ENCODE assay signal across 17 cellular contexts in the genomic region with DNA sequence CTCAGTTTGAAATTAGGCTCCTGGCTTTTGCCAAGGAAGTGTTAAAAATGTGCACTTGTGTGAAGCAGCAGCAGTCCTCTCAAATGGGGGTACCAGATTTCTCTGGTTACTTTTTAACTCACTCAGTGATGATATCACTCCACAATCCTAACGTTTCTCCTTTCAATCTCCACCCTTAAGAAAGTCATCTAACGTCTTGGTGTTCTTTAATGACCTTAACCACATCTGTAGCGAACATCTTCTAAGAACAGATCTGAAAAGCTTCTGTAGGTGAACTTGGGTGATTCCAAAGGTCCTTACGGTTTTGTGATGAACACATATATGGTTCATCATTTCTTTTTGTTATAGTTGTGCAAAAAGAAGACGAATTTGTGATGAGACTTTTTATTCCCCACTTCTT.
A peak's percentile ranks its signal among the peaks of the same experiment; 100 is the strongest.
DNase-seq lines count a peak whose midpoint lies in the region; ATAC-seq and TF ChIP-seq lines count a peak whose summit lies in the region.
"Had no signal": no experiment of that assay in that cellular context is flagged by ENCODE, and none has a peak within 500 bp of the region (broad histone marks: within the 10 kb centered on the region; RNA-seq: fewer than 3 reads in every experiment).

No MANE protein-coding gene starts in this region.

- no peak overlapping the region for H3K4me3 ChIP-seq in BLaER1 treated with 17β-estradiol and CSF1 and Interleukin-3, amounts not matched to agents 10 nM and 100 nM
- H3K4me3 ChIP-seq in DND-41 (ENCODE audit: low read depth in 1 of 2, low read length in 2 of 2) (no peak overlapping the region), prostate gland (no peak overlapping the region)
- H3K4me3 ChIP-seq: dorsolateral prefrontal cortex, gastroesophageal sphincter, mucosa of descending colon, suprapubic skin had no signal

- peaks cover 31 to 54% (median 43%) of the 10 kb centered on the region in 10 experiments for H3K4me1 ChIP-seq in BLaER1 treated with 17β-estradiol and CSF1 and Interleukin-3, amounts not matched to agents 10 nM and 100 nM
- H3K4me1 ChIP-seq in DND-41 (ENCODE audit: insufficient read depth, low read length), result no peaks in the 10 kb centered on the region
- no peaks in the 10 kb centered on the region for H3K4me1 ChIP-seq in prostate gland (replicated peaks)

- 0 out of 22 replicates have a peak overlapping the region, but pooled peaks of 1 of the 11 experiments have one; percentile 5 for H3K27ac ChIP-seq in BLaER1 treated with 17β-estradiol and CSF1 and Interleukin-3, amounts not matched to agents 10 nM and 100 nM
- H3K27ac ChIP-seq in DND-41 (ENCODE audit: low read length) (no peak overlapping the region), prostate gland (no peak overlapping the region)
- H3K27ac ChIP-seq: gastroesophageal sphincter, KMS-11, suprapubic skin had no signal

- no peak overlapping the region for H3K4me3 Mint-ChIP-seq in activated T-helper 1 cell treated with anti-CD3 and anti-CD28 coated beads, Interleukin-12 subunit alpha, Interleukin-12 subunit beta, Interleukin-2, Interleukin-4 antibody, amounts not matched to agents 30 ng/mL and 10 ng/mL and 1 ng/mL, durations not matched to agents 14 hours and 24 hours and 36 hours
- H3K4me3 Mint-ChIP-seq in naive thymus-derived CD8-positive, alpha-beta T cell, result peak overlapping the region in 6 of 10 donors; percentile 5 to 53 (median 40)

- POLR2A ChIA-PET in naive thymus-derived CD8-positive, alpha-beta T cell (lab: Charles Lee), result interaction anchor here (0.7 to 1.7 kb wide), 2 partner anchors 10 to 41 kb away, joined by 3 read pairs; no protein-coding TSS in a partner anchor

- no peaks in the 10 kb centered on the region for H3K9me3 Mint-ChIP-seq in activated T-helper 1 cell treated with anti-CD3 and anti-CD28 coated beads, Interleukin-12 subunit alpha, Interleukin-12 subunit beta, Interleukin-2, Interleukin-4 antibody, amounts not matched to agents 30 ng/mL and 10 ng/mL and 1 ng/mL, durations not matched to agents 14 hours and 24 hours and 36 hours
- H3K9me3 Mint-ChIP-seq in naive thymus-derived CD8-positive, alpha-beta T cell, result no peaks in the 10 kb centered on the region

- 82% methylated on average over 5 of the region's 5 CpGs for WGBS in prostate gland

- peaks cover 7% of the 10 kb centered on the region; the same call in 1 of the 2 replicates for H3K79me2 ChIP-seq in DND-41 (ENCODE audit: insufficient read depth, low read length)

- intact Hi-C loops in activated T-helper 1 cell treated with anti-CD3 and anti-CD28 coated beads, Interleukin-12 subunit alpha, Interleukin-12 subunit beta, Interleukin-2, Interleukin-4 antibody, amounts not matched to agents 30 ng/mL and 10 ng/mL and 1 ng/mL, durations not matched to agents 14 hours and 24 hours and 36 hours (cut with micrococcal nuclease), result loop anchor here (1.0 to 2.0 kb wide), 2 partner anchors 12 to 16 kb away; no protein-coding TSS in a partner anchor
- intact Hi-C loops in prostate gland (cut with DNase I), result no loop called here

- no peak for TF ChIP-seq POLR2A in prostate gland (IDR thresholded peaks at IDR 0.05)

- H3K4me2 ChIP-seq in BLaER1 treated with 17β-estradiol and CSF1 and Interleukin-3, amounts not matched to agents 10 nM and 100 nM, result peak overlapping the region in 9 of 11 experiments; percentile 46 to 78 (median 65); a peak in 15 of 22 replicates
- no peak overlapping the region for H3K4me2 ChIP-seq in DND-41 (ENCODE audit: insufficient read depth, low read length)
- H3K4me2 ChIP-seq: KMS-11 had no signal

- H3K36me3 Mint-ChIP-seq in activated T-helper 1 cell treated with anti-CD3 and anti-CD28 coated beads, Interleukin-12 subunit alpha, Interleukin-12 subunit beta, Interleukin-2, Interleukin-4 antibody, amounts not matched to agents 30 ng/mL and 10 ng/mL and 1 ng/mL, durations not matched to agents 14 hours and 24 hours and 36 hours (ENCODE audit: low read depth), result peaks cover 9% of the 10 kb centered on the region
- peaks cover 0 to 2% (median 0%) of the 10 kb centered on the region in 3 donors for H3K36me3 Mint-ChIP-seq in naive thymus-derived CD8-positive, alpha-beta T cell

- H3K9ac ChIP-seq in BLaER1 treated with 17β-estradiol and CSF1 and Interleukin-3, amounts not matched to agents 10 nM and 100 nM, result no peak overlapping the region
- H3K9ac ChIP-seq in DND-41 (ENCODE audit: low read depth, low read length), result no peak overlapping the region
- H3K9ac ChIP-seq: KMS-11 had no signal

- ATAC-seq in DND-41 (ENCODE audit: insufficient read depth, low read depth) (peak; percentile 50; the same call in 1 of the 3 replicates), HG02678 (IDR thresholded peaks at IDR 0.05; ENCODE audit: unreplicated experiment) (no peak), GM21576 (IDR thresholded peaks at IDR 0.05; ENCODE audit: unreplicated experiment) (no peak)
- ATAC-seq in naive thymus-derived CD8-positive, alpha-beta T cell, result peak; percentile 62 to 82
- ATAC-seq: gastroesophageal sphincter, left lobe of liver, mucosa of descending colon, sciatic nerve had no signal

- H3K27ac Mint-ChIP-seq in activated T-helper 1 cell treated with anti-CD3 and anti-CD28 coated beads, Interleukin-12 subunit alpha, Interleukin-12 subunit beta, Interleukin-2, Interleukin-4 antibody, amounts not matched to agents 30 ng/mL and 10 ng/mL and 1 ng/mL, durations not matched to agents 14 hours and 24 hours and 36 hours, result peak overlapping the region; percentile 67
- H3K27ac Mint-ChIP-seq in naive thymus-derived CD8-positive, alpha-beta T cell, result peak overlapping the region in 9 of 10 donors; percentile 4 to 86 (median 54)

- H3K4me1 Mint-ChIP-seq in activated T-helper 1 cell treated with anti-CD3 and anti-CD28 coated beads, Interleukin-12 subunit alpha, Interleukin-12 subunit beta, Interleukin-2, Interleukin-4 antibody, amounts not matched to agents 30 ng/mL and 10 ng/mL and 1 ng/mL, durations not matched to agents 14 hours and 24 hours and 36 hours (ENCODE audit: low read depth), result peaks cover 55% of the 10 kb centered on the region
- peaks cover 34 to 71% (median 64%) of the 10 kb centered on the region in 4 donors for H3K4me1 Mint-ChIP-seq in naive thymus-derived CD8-positive, alpha-beta T cell

- DNase-seq in DND-41, result no peak
- no peak for DNase-seq in activated T-helper 1 cell treated with anti-CD3 and anti-CD28 coated beads, Interleukin-12 subunit alpha, Interleukin-12 subunit beta, Interleukin-2, Interleukin-4 antibody, amounts not matched to agents 30 ng/mL and 10 ng/mL and 1 ng/mL, durations not matched to agents 14 hours and 24 hours and 36 hours (ENCODE audit: low spot score)
- peak in 1 of 10 donors; percentile 33 for DNase-seq in naive thymus-derived CD8-positive, alpha-beta T cell
- no peak for DNase-seq in prostate gland (ENCODE audit: low spot score)
- DNase-seq: dorsolateral prefrontal cortex, erythroblast, mucosa of descending colon, NCI-H1105, NCI-H82 had no signal

- H3K27me3 Mint-ChIP-seq in activated T-helper 1 cell treated with anti-CD3 and anti-CD28 coated beads, Interleukin-12 subunit alpha, Interleukin-12 subunit beta, Interleukin-2, Interleukin-4 antibody, amounts not matched to agents 30 ng/mL and 10 ng/mL and 1 ng/mL, durations not matched to agents 14 hours and 24 hours and 36 hours (ENCODE audit: insufficient read depth), result no peaks in the 10 kb centered on the region
- H3K27me3 Mint-ChIP-seq in naive thymus-derived CD8-positive, alpha-beta T cell, result no peaks in the 10 kb centered on the region

- no peak overlapping the region for H2AFZ ChIP-seq in DND-41 (ENCODE audit: low read depth, low read length)

- H3K9me3 ChIP-seq in BLaER1 treated with 17β-estradiol and CSF1 and Interleukin-3, amounts not matched to agents 10 nM and 100 nM (replicated peaks in 1 of 11), result peaks cover 0 to 7% (median 0%) of the 10 kb centered on the region in 11 experiments; a peak in 2 of 22 replicates
- H3K9me3 ChIP-seq in DND-41 (ENCODE audit: insufficient read depth, low read length, severe bottlenecking) (no peaks in the 10 kb centered on the region), prostate gland (no peaks in the 10 kb centered on the region)
- H3K9me3 ChIP-seq: gastroesophageal sphincter, mucosa of descending colon, suprapubic skin had no signal

- H4K20me1 ChIP-seq in BLaER1 treated with 17β-estradiol and CSF1 and Interleukin-3, amounts not matched to agents 10 nM and 100 nM, result peaks cover 0 to 17% (median 0%) of the 10 kb centered on the region in 11 experiments; a peak in 5 of 22 replicates
- peaks cover 9% of the 10 kb centered on the region; the same call in 1 of the 2 replicates for H4K20me1 ChIP-seq in DND-41 (ENCODE audit: insufficient read depth, low read length)

- TF ChIP-seq CTCF in DND-41 (IDR thresholded peaks at IDR 0.05; ENCODE audit: borderline replicate concordance, extremely low read depth, low read length, poor library complexity, severe bottlenecking), result no peak
- TF ChIP-seq CTCF in prostate gland (IDR thresholded peaks at IDR 0.05), result no peak

- peaks cover 0 to 6% (median 0%) of the 10 kb centered on the region in 11 experiments; a peak in 1 of 22 replicates for H3K36me3 ChIP-seq in BLaER1 treated with 17β-estradiol and CSF1 and Interleukin-3, amounts not matched to agents 10 nM and 100 nM
- H3K36me3 ChIP-seq in DND-41 (ENCODE audit: insufficient read depth, low read length), result no peaks in the 10 kb centered on the region
- H3K36me3 ChIP-seq in prostate gland, result no peaks in the 10 kb centered on the region
- H3K36me3 ChIP-seq: gastroesophageal sphincter, suprapubic skin had no signal

- H3K27me3 ChIP-seq in BLaER1 treated with 17β-estradiol and CSF1 and Interleukin-3, amounts not matched to agents 10 nM and 100 nM, result no peaks in the 10 kb centered on the region
- H3K27me3 ChIP-seq in DND-41 (ENCODE audit: insufficient read depth, low read length, poor library complexity) (no peaks in the 10 kb centered on the region), prostate gland (replicated peaks; ENCODE audit: insufficient read depth) (no peaks in the 10 kb centered on the region)
- H3K27me3 ChIP-seq: dorsolateral prefrontal cortex, gastroesophageal sphincter, suprapubic skin had no signal

Comparison
In these comparisons a context has a peak if more than half of its experiments do, and no peak if none do; other contexts are left out.
1. ATAC-seq: peak in DND-41 (single experiment) and naive thymus-derived CD8-positive, alpha-beta T cell (2 of 2); none in HG02678 (single experiment) and GM21576 (single experiment).